In the genomic region with DNA sequence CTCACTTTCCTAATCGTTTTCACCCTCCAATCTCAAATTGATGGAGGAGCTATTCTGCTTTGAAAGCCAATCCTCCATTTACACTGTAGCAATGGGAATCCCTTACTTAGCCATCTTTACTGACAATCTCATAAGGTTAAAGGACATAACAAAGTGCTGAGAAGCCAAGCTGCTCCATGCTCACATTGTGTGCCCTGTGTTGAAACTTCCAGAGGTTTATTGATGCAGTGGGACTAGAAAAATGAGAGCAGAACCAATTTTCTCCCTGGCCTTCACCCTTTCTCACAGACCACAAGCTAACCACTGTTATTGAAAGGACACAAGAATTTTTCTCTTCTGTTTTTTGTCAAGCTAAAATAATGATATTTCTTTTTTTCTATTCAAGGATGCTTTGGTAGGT, we compare ENCODE assay signal across 21 cellular contexts.
"Had no signal": no experiment of that assay in that cellular context is flagged by ENCODE, and none has a peak within 500 bp of the region (broad histone marks: within the 10 kb centered on the region; RNA-seq: fewer than 3 reads in every experiment).

No MANE protein-coding gene starts in this region.

- H3K27me3 Mint-ChIP-seq: dendritic cell treated with granulocyte-macrophage colony-stimulating factor and Interleukin-4, amounts not matched to agents 40 ng/mL and 50 ng/mL, for 4 days; progenitor cell of endocrine pancreas had no signal

- H3K27ac Mint-ChIP-seq: dendritic cell treated with granulocyte-macrophage colony-stimulating factor and Interleukin-4, amounts not matched to agents 40 ng/mL and 50 ng/mL, for 4 days; endodermal cell; natural killer cell; progenitor cell of endocrine pancreas; stimulated activated memory B cell treated with anti-CD40 and anti-IgM and Interleukin-4, amounts not matched to agents 10 μg/mL and 1 μg/mL and 100 μg/mL, for 72 hours had no signal

- H3K4me3 Mint-ChIP-seq: dendritic cell treated with granulocyte-macrophage colony-stimulating factor and Interleukin-4, amounts not matched to agents 40 ng/mL and 50 ng/mL, for 4 days; endodermal cell; natural killer cell; neural crest cell; stimulated activated memory B cell treated with anti-CD40 and anti-IgM and Interleukin-4, amounts not matched to agents 10 μg/mL and 1 μg/mL and 100 μg/mL, for 72 hours had no signal

- H3K4me1 Mint-ChIP-seq: natural killer cell had no signal

- DNase-seq: colonic mucosa; effector CD8-positive, alpha-beta T cell; endodermal cell; esophagus squamous epithelium; hypothalamus; left ventricle myocardium superior; lower lobe of right lung; natural killer cell; right lobe of liver; spleen; stimulated activated CD4-positive, alpha-beta T cell treated with anti-CD3 and anti-CD28 coated beads, Interleukin-4, amount 100 ng/mL, for 4 hours; stimulated activated naive CD8-positive, alpha-beta T cell treated with anti-CD3 and anti-CD28 coated beads, Interleukin-15, Interleukin-2, amounts not matched to agents 100 U/mL and 50 U/mL, for 24 hours; upper lobe of left lung; uterus had no signal

- ATAC-seq: left ventricle myocardium superior; lower lobe of right lung; natural killer cell; right lobe of liver; stimulated activated memory B cell treated with anti-CD40 and anti-IgM and Interleukin-4, amounts not matched to agents 10 μg/mL and 1 μg/mL and 100 μg/mL, for 72 hours; stimulated activated naive CD8-positive, alpha-beta T cell treated with anti-CD3 and anti-CD28 coated beads, Interleukin-15, Interleukin-2, amounts not matched to agents 100 U/mL and 50 U/mL, for 24 hours had no signal

- H3K36me3 Mint-ChIP-seq: natural killer cell; stimulated activated memory B cell treated with anti-CD40 and anti-IgM and Interleukin-4, amounts not matched to agents 10 μg/mL and 1 μg/mL and 100 μg/mL, for 72 hours had no signal

- H3K9me3 Mint-ChIP-seq: dendritic cell treated with granulocyte-macrophage colony-stimulating factor and Interleukin-4, amounts not matched to agents 40 ng/mL and 50 ng/mL, for 4 days; endodermal cell; stimulated activated memory B cell treated with anti-CD40 and anti-IgM and Interleukin-4, amounts not matched to agents 10 μg/mL and 1 μg/mL and 100 μg/mL, for 72 hours had no signal

- H3K4me3 ChIP-seq: colonic mucosa, esophagus squamous epithelium, lower lobe of right lung, right lobe of liver, skin epidermis, spleen, thoracic aorta, tibial nerve, upper lobe of left lung, uterus had no signal
